ENCODE assay signal across 8 cellular contexts in the genomic region with DNA sequence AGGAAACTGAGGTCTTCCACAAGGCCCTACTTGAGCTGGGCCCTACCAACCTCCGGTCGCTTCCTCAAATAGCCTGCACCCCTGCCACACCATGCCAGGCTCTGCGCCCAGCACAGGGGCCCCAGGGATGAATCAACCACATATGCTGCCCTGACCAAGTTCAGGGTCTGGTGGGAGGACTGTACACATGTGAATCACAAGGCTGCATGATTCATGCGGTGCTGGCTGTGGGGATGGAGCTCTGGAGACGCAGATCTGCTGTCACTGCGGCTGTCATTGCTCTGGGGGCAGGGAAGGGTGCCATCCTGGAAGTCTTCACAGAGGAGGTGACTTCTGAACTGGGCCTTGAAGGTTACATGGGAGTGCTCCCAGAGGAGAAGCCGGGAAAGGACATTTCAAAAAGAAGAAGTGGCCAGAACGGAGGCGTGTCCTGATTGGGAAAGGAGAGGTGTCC. TPM values are rescaled to one million over a fixed set of nuclear protein-coding genes. Genes with fewer than 3 reads are reported as not detected.
A peak's percentile ranks its signal among the peaks of the same experiment; 100 is the strongest.
DNase-seq lines count a peak whose midpoint lies in the region; ATAC-seq and TF ChIP-seq lines count a peak whose summit lies in the region.

No MANE protein-coding gene starts in this region.

- no peak overlapping the region for H3K4me3 ChIP-seq in BJ (ENCODE audit: low read depth, low read length)
- H3K4me3 ChIP-seq in naive thymus-derived CD4-positive, alpha-beta T cell (ENCODE audit: low read length): no peak overlapping the region
- no peak overlapping the region for H3K4me3 ChIP-seq in sigmoid colon

- no peak for TF ChIP-seq POLR2A in sigmoid colon (IDR thresholded peaks at IDR 0.05)

- peak overlapping the region; percentile 84 to 99 (median 94) for H3K27ac Mint-ChIP-seq in naive thymus-derived CD4-positive, alpha-beta T cell

- DNase-seq in BJ (ENCODE audit: low read depth) (peak; percentile 58), OCI-M1 (lab: John Stamatoyannopoulos, UW) (peak; percentile 48), LoVo (ENCODE audit: low spot score) (no peak), sigmoid colon (no peak), NCI-H2227 (lab: John Stamatoyannopoulos, UW; ENCODE audit: unreplicated experiment) (no peak)
- peak; percentile 43 for DNase-seq in activated naive CD8-positive, alpha-beta T cell treated with anti-CD3 and anti-CD28 coated beads, Interleukin-2, amount 50 U/mL, for 16 hours (ENCODE audit: low read depth, low spot score)
- DNase-seq in naive thymus-derived CD4-positive, alpha-beta T cell: peak in 1 of 9 donors; percentile 67

- CTCF ChIA-PET in BJ (lab: Yijun Ruan, JAX): interaction anchor here (1.2 to 3.5 kb wide), 6 partner anchors 13 to 169 kb away, joined by 3 to 14 read pairs (median 5); no protein-coding TSS in a partner anchor
- CTCF ChIA-PET in naive thymus-derived CD4-positive, alpha-beta T cell (lab: Charles Lee): no interaction called here

- 72 to 80% methylated on average over 9 of the region's 9 CpGs for WGBS in sigmoid colon, 2 donors

- no peaks in the 10 kb centered on the region for H3K9me3 ChIP-seq in naive thymus-derived CD4-positive, alpha-beta T cell (ENCODE audit: control insufficient read depth in 2 of 3, low read length in 3 of 3)
- H3K9me3 ChIP-seq in sigmoid colon: no peaks in the 10 kb centered on the region

- peaks cover 0 to 3% (median 0%) of the 10 kb centered on the region in 11 donors for H3K9me3 Mint-ChIP-seq in naive thymus-derived CD4-positive, alpha-beta T cell

- TF ChIP-seq CTCF in BJ (IDR thresholded peaks at IDR 0.05; ENCODE audit: insufficient read depth, low read depth, low read length) (no peak), sigmoid colon (IDR thresholded peaks at IDR 0.05) (no peak)

- H3K4me3 Mint-ChIP-seq in naive thymus-derived CD4-positive, alpha-beta T cell: peak overlapping the region in 6 of 10 donors; percentile 13 to 66 (median 52)

- TF ChIP-seq EP300 in sigmoid colon (IDR thresholded peaks at IDR 0.05): no peak

- peaks cover 55 to 83% of the 10 kb centered on the region in 2 donors for H3K4me1 ChIP-seq in naive thymus-derived CD4-positive, alpha-beta T cell (ENCODE audit: control insufficient read depth in 2 of 2, insufficient read depth in 2 of 2, low read length in 2 of 2)
- H3K4me1 ChIP-seq in sigmoid colon: peaks cover 0 to 20% (median 19%) of the 10 kb centered on the region in 4 donors

- H3K4me1 Mint-ChIP-seq in naive thymus-derived CD4-positive, alpha-beta T cell: peaks cover 68 to 93% (median 88%) of the 10 kb centered on the region in 7 donors

- H3K36me3 ChIP-seq in BJ (ENCODE audit: control insufficient read depth, insufficient read depth, low read length) (no peaks in the 10 kb centered on the region), sigmoid colon (no peaks in the 10 kb centered on the region)
- peaks cover 0 to 57% (median 10%) of the 10 kb centered on the region in 3 experiments for H3K36me3 ChIP-seq in naive thymus-derived CD4-positive, alpha-beta T cell (ENCODE audit: control insufficient read depth in 2 of 3, insufficient read depth in 3 of 3, low read length in 3 of 3)

- peaks cover 10 to 64% (median 33%) of the 10 kb centered on the region in 5 donors for H3K36me3 Mint-ChIP-seq in naive thymus-derived CD4-positive, alpha-beta T cell

- H3K27me3 Mint-ChIP-seq in naive thymus-derived CD4-positive, alpha-beta T cell: no peaks in the 10 kb centered on the region

- peak overlapping the region; percentile 84 for H3K27ac ChIP-seq in naive thymus-derived CD4-positive, alpha-beta T cell (ENCODE audit: low read depth, low read length)
- no peak overlapping the region for H3K27ac ChIP-seq in sigmoid colon

- H3K27me3 ChIP-seq in BJ (ENCODE audit: control insufficient read depth, insufficient read depth, low read length) (no peaks in the 10 kb centered on the region), sigmoid colon (peaks cover 0 to 10% (median 0%) of the 10 kb centered on the region in 3 donors)
- no peaks in the 10 kb centered on the region for H3K27me3 ChIP-seq in naive thymus-derived CD4-positive, alpha-beta T cell (ENCODE audit: control insufficient read depth in 2 of 2, insufficient read depth in 2 of 2, low read length in 2 of 2)

- peak; percentile 70 for ATAC-seq in naive thymus-derived CD4-positive, alpha-beta T cell
- ATAC-seq in HG02759 (IDR thresholded peaks at IDR 0.05; ENCODE audit: unreplicated experiment): no peak

- intact Hi-C loops in naive thymus-derived CD4-positive, alpha-beta T cell (cut with micrococcal nuclease): no loop called here
- intact Hi-C loops in sigmoid colon (cut with DNase I): no loop called here

- POLR2A ChIA-PET in BJ (lab: Charles Lee): no interaction called here
- POLR2A ChIA-PET in naive thymus-derived CD4-positive, alpha-beta T cell (lab: Charles Lee): interaction anchor here (0.6 kb wide), 1 partner anchor 168 kb away, joined by 3 read pairs; no protein-coding TSS in a partner anchor

RNA-seq across cellular contexts. Expression of a gene that starts 21.5 kb away (rescaled TPM):
- not detected in 2 replicates for polyA plus RNA-seq in BJ (2011; rRNA removed)
- 0.05 TPM in 1 of 2 replicates, not detected in the other for polyA minus RNA-seq in BJ (2011; rRNA and poly(A)+ RNA removed)
- 100 to 1,000 TPM; 123 to 227 (median 214) TPM for total RNA-seq in naive thymus-derived CD4-positive, alpha-beta T cell
- polyA plus RNA-seq in naive thymus-derived CD4-positive, alpha-beta T cell: 10 to 100 TPM; 49.5 to 71.1 TPM
- total RNA-seq in sigmoid colon: 10 to 100 TPM in 1 of 4 donors, 1 to 10 TPM in 3; 6.1 to 22.0 (median 8.0) TPM
- polyA plus RNA-seq in sigmoid colon: 10 to 100 TPM in 1 of 3 donors, 1 to 10 TPM in 2; 4.2 to 18.8 (median 5.1) TPM

RNA-seq across cellular contexts. Expression of a gene that starts 59.8 kb away (rescaled TPM):
- polyA plus RNA-seq in BJ (2011; rRNA removed) (13.7 and 25.7 TPM in 2 replicates), sigmoid colon (100 to 1,000 TPM in 1 of 3 donors, 10 to 100 TPM in 2; 14.8 to 138 (median 17.4) TPM)
- 14.2 and 18.9 TPM in 2 replicates for polyA minus RNA-seq in BJ (2011; rRNA and poly(A)+ RNA removed)
- 100 to 1,000 TPM; 263 to 886 (median 301) TPM for total RNA-seq in naive thymus-derived CD4-positive, alpha-beta T cell
- polyA plus RNA-seq in naive thymus-derived CD4-positive, alpha-beta T cell: 100 to 1,000 TPM; 838 to 852 TPM
- 1 to 10 TPM; 3.0 to 8.0 (median 5.0) TPM for total RNA-seq in sigmoid colon

Comparison
In these comparisons a context has a peak if more than half of its experiments do, and no peak if none do; other contexts are left out.
1. DNase-seq: peak in BJ (single experiment), OCI-M1 (single experiment) and activated naive CD8-positive, alpha-beta T cell treated with anti-CD3 and anti-CD28 coated beads, Interleukin-2, amount 50 U/mL, for 16 hours (single experiment); none in LoVo (single experiment), sigmoid colon (single experiment) and NCI-H2227 (single experiment).
2. RNA of a gene that starts 59.8 kb away (polyA plus RNA-seq): 838 to 852 TPM in naive thymus-derived CD4-positive, alpha-beta T cell; 13.7 to 25.7 TPM in BJ and 14.8 to 138 TPM in sigmoid colon; every median in the first group is over 4 times any median in the second.